Comparison of ENCODE assay signal across 10 cellular contexts in genomic region chrX:17656035-17656418, GRCh38.
A peak's percentile ranks its signal among the peaks of the same experiment; 100 is the strongest.
DNase-seq lines count a peak whose midpoint lies in the region; ATAC-seq and TF ChIP-seq lines count a peak whose summit lies in the region.
"Had no signal": no experiment of that assay in that cellular context is flagged by ENCODE, and none has a peak within 500 bp of the region (broad histone marks: within the 10 kb centered on the region; RNA-seq: fewer than 3 reads in every experiment).

No MANE protein-coding gene starts in this region.

- in situ Hi-C loops in brain microvascular endothelial cell (cut with HindIII; ENCODE audit: low pct_ligation_motif_present, low sequenced_read_pairs): no loop called here

- TF ChIP-seq CTCF in brain microvascular endothelial cell (IDR thresholded peaks at IDR 0.05; ENCODE audit: low read depth, low read length, missing control alignments) (no peak), upper lobe of left lung (IDR thresholded peaks at IDR 0.05) (no peak)

- TF ChIP-seq POLR2A in upper lobe of left lung (IDR thresholded peaks at IDR 0.05): no peak

- no peaks in the 10 kb centered on the region for H3K36me3 ChIP-seq in brain microvascular endothelial cell (replicated peaks)
- H3K36me3 ChIP-seq in upper lobe of left lung: no peaks in the 10 kb centered on the region

- H3K4me3 ChIP-seq in brain microvascular endothelial cell (ENCODE audit: low read depth, low read length) (peak overlapping the region; percentile 32), upper lobe of left lung (peak overlapping the region in 3 of 4 donors; percentile 20 to 22 (median 21))

- 3 to 54% methylated on average over 6 to 36 of the region's 36 CpGs for WGBS in upper lobe of left lung, 2 donors

- H3K4me1 ChIP-seq in upper lobe of left lung: peaks cover 3 to 14% (median 9%) of the 10 kb centered on the region in 4 donors
- H3K4me1 ChIP-seq: Caco-2 had no signal

- intact Hi-C loops in Right ventricle myocardium superior (cut with DNase I) (no loop called here), cardiac septum (cut with DNase I) (no loop called here)

- ATAC-seq in Right ventricle myocardium superior (ENCODE audit: poor library complexity) (peak; percentile 62), upper lobe of left lung (ENCODE audit: low FRiP score in 2 of 2) (no peak), HG02571 (IDR thresholded peaks at IDR 0.05; ENCODE audit: unreplicated experiment) (no peak)

- H3K9me3 ChIP-seq in upper lobe of left lung: no peaks in the 10 kb centered on the region
- H3K9me3 ChIP-seq: Caco-2 had no signal

- TF ChIP-seq EP300 in upper lobe of left lung (IDR thresholded peaks at IDR 0.05): no peak

- no peak overlapping the region for H3K27ac ChIP-seq in brain microvascular endothelial cell
- no peak overlapping the region for H3K27ac ChIP-seq in upper lobe of left lung

- H3K27me3 ChIP-seq in brain microvascular endothelial cell (replicated peaks) (no peaks in the 10 kb centered on the region), upper lobe of left lung (no peaks in the 10 kb centered on the region)

- DNase-seq in Right ventricle myocardium superior (no peak), cardiac septum (ENCODE audit: low spot score) (no peak), brain microvascular endothelial cell (no peak), left kidney (ENCODE audit: low read depth, low spot score) (peak; percentile 57), upper lobe of left lung (peak in 1 of 2 donors; percentile 77), A172 (ENCODE audit: low spot score) (no peak), NCI-H187 (lab: John Stamatoyannopoulos, UW) (no peak)
- DNase-seq: activated CD8-positive, alpha-beta memory T cell treated with anti-CD3 and anti-CD28 coated beads, Interleukin-2, amount 50 U/mL, for 4 hours; Caco-2 had no signal
